Comparison of ENCODE assay signal across 8 cellular contexts in genomic region chr16:228917-229730, GRCh38.
DNase-seq lines count a peak whose midpoint lies in the region; ATAC-seq lines count a peak whose summit lies in the region.

A gene with protein sequence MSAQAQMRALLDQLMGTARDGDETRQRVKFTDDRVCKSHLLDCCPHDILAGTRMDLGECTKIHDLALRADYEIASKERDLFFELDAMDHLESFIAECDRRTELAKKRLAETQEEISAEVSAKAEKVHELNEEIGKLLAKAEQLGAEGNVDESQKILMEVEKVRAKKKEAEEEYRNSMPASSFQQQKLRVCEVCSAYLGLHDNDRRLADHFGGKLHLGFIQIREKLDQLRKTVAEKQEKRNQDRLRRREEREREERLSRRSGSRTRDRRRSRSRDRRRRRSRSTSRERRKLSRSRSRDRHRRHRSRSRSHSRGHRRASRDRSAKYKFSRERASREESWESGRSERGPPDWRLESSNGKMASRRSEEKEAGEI (minus strand): TSS chr16:229449. CDS start chr16:229339, 110 bp downstream.

- ATAC-seq in GM19023 (IDR thresholded peaks at IDR 0.05; ENCODE audit: unreplicated experiment) (peak; percentile 86), HG03280 (IDR thresholded peaks at IDR 0.05; ENCODE audit: unreplicated experiment) (peak; percentile 83)

- DNase-seq in AG08395 (ENCODE audit: low spot score), result peak; percentile 93
- peak; percentile 87 for DNase-seq in NCI-H345 treated with DMSO at 0.1 percent for 48 hours (lab: John Stamatoyannopoulos, UW; ENCODE audit: unreplicated experiment)
- DNase-seq in activated CD4-positive, CD25-positive, alpha-beta regulatory T cell treated with anti-CD3 and anti-CD28 coated beads, Interleukin-2, amount 50 U/mL, for 72 hours, result peak; percentile 86
- peak; percentile 88 for DNase-seq in cerebellar cortex (ENCODE audit: low spot score)
- DNase-seq in islet precursor cell, result peak; percentile 92
- DNase-seq in stimulated activated CD4-positive, alpha-beta T cell treated with anti-CD3 and anti-CD28 coated beads, Interleukin-12 subunit alpha, Interleukin-12 subunit beta, amount 100 ng/mL, for 48 hours (ENCODE audit: low read depth in 2 of 3, low spot score in 1 of 3), result peak; percentile 70 to 82 (median 80)

Comparison
In these comparisons a context has a peak if more than half of its experiments do, and no peak if none do; other contexts are left out.
1. Peak in every context shown above with its lines: DNase-seq and ATAC-seq.